ENCODE assay signal across 16 cellular contexts in genomic region chr6:15263780-15264374, GRCh38. TPM values are rescaled to one million over a fixed set of nuclear protein-coding genes. Genes with fewer than 3 reads are reported as not detected.
DNase-seq lines count a peak whose midpoint lies in the region; ATAC-seq and TF ChIP-seq lines count a peak whose summit lies in the region.
"Had no signal": no experiment of that assay in that cellular context is flagged by ENCODE, and none has a peak within 500 bp of the region (broad histone marks: within the 10 kb centered on the region; RNA-seq: fewer than 3 reads in every experiment).

No MANE protein-coding gene starts in this region.

- H3K79me2 ChIP-seq in OCI-LY3 (ENCODE audit: low read length) (peaks cover 100% of the 10 kb centered on the region), neural progenitor cell (ENCODE audit: low read depth) (peaks cover 100% of the 10 kb centered on the region)

- no peak overlapping the region for H3K4me3 ChIP-seq in CD8-positive, alpha-beta memory T cell (ENCODE audit: low read length)
- peak overlapping the region; percentile 63 for H3K4me3 ChIP-seq in OCI-LY3 (ENCODE audit: low read length)
- no peak overlapping the region for H3K4me3 ChIP-seq in neural progenitor cell
- H3K4me3 ChIP-seq: adrenal gland, lower lobe of right lung, skin epidermis, stomach had no signal

- peaks cover 59% of the 10 kb centered on the region for H3F3A ChIP-seq in neural progenitor cell (ENCODE audit: low read depth)

- peaks cover 60% of the 10 kb centered on the region for H3K4me1 ChIP-seq in CD8-positive, alpha-beta memory T cell (ENCODE audit: insufficient read depth, low read length)
- H3K4me1 ChIP-seq in OCI-LY3 (ENCODE audit: low read length) (peaks cover 76% of the 10 kb centered on the region), neural progenitor cell (peaks cover 54% of the 10 kb centered on the region)

- H3K27ac ChIP-seq in CD8-positive, alpha-beta memory T cell (ENCODE audit: low read depth, low read length) = no peak overlapping the region
- H3K27ac ChIP-seq in OCI-LY3 (ENCODE audit: low read length) (no peak overlapping the region), caudate nucleus (ENCODE audit: low read depth, low read length) (peak overlapping the region; percentile 82), neural progenitor cell (no peak overlapping the region)
- H3K27ac ChIP-seq: lower lobe of right lung, skin epidermis had no signal

- no peaks in the 10 kb centered on the region for H3K27me3 ChIP-seq in CD8-positive, alpha-beta memory T cell (ENCODE audit: insufficient read depth, low read length, poor library complexity, severe bottlenecking)
- H3K27me3 ChIP-seq in OCI-LY3 (ENCODE audit: low read depth, low read length) (no peaks in the 10 kb centered on the region), neural progenitor cell (no peaks in the 10 kb centered on the region)
- H3K27me3 ChIP-seq: adrenal gland, stomach had no signal

- POLR2A ChIA-PET in CD8-positive, alpha-beta memory T cell (lab: Charles Lee) = no interaction called here

- no peak for ATAC-seq in HG03097 (IDR thresholded peaks at IDR 0.05; ENCODE audit: low FRiP score, unreplicated experiment)
- ATAC-seq in stimulated activated effector memory CD8-positive, alpha-beta T cell treated with anti-CD3 and anti-CD28 coated beads, Interleukin-12 subunit alpha, Interleukin-12 subunit beta, amount 100 ng/mL, for 72 hours = no peak

- H2AFZ ChIP-seq in OCI-LY3 (ENCODE audit: low read depth, low read length) = no peak overlapping the region
- no peak overlapping the region for H2AFZ ChIP-seq in neural progenitor cell (replicated peaks)

- H4K20me1 ChIP-seq in OCI-LY3 (ENCODE audit: insufficient read depth, low read length) (peaks cover 74% of the 10 kb centered on the region), neural progenitor cell (ENCODE audit: low read depth) (peaks cover 98% of the 10 kb centered on the region)

- H3K9ac ChIP-seq in OCI-LY3 (ENCODE audit: low read length) (peak overlapping the region; percentile 52; the same call in 1 of the 2 replicates), neural progenitor cell (no peak overlapping the region)

- H3K4me2 ChIP-seq in OCI-LY3 (ENCODE audit: low read length) (peak overlapping the region; percentile 92), neural progenitor cell (peak overlapping the region; percentile 76)

- TF ChIP-seq CTCF in OCI-LY3 (IDR thresholded peaks at IDR 0.05; ENCODE audit: low read depth, low read length) (no peak), neural progenitor cell (IDR thresholded peaks at IDR 0.05) (no peak)

- CTCF ChIA-PET in CD8-positive, alpha-beta memory T cell (lab: Charles Lee) = interaction anchor here (0.9 to 1.5 kb wide), 2 partner anchors 44 to 179 kb away, joined by 3 read pairs; no protein-coding TSS in a partner anchor

- DNase-seq in CD8-positive, alpha-beta memory T cell = no peak
- DNase-seq in caudate nucleus (lab: John Stamatoyannopoulos, UW) = no peak
- no peak for DNase-seq in neural progenitor cell (ENCODE audit: low spot score)
- no peak for DNase-seq in activated CD8-positive, alpha-beta memory T cell treated with anti-CD3 and anti-CD28 coated beads, Interleukin-2, amount 50 U/mL, for 4 hours
- DNase-seq in hippocampal formation (lab: John Stamatoyannopoulos, UW) = no peak
- DNase-seq in stimulated activated effector memory CD8-positive, alpha-beta T cell treated with anti-CD3 and anti-CD28 coated beads, Interleukin-12 subunit alpha, Interleukin-12 subunit beta, amount 100 ng/mL, for 72 hours (ENCODE audit: low spot score in 2 of 2) = no peak
- DNase-seq: adrenal gland, COR-L47, lower lobe of right lung, NCI-H524 treated with DMSO at 0.1 percent for 48 hours, RPMI8226, stomach, T-helper 9 cell had no signal

- H3K27ac Mint-ChIP-seq in CD8-positive, alpha-beta memory T cell = peak overlapping the region in 3 of 8 donors; percentile 2 to 55 (median 48)
- H3K27ac Mint-ChIP-seq in neural progenitor cell = peak overlapping the region; percentile 89
- H3K27ac Mint-ChIP-seq in stimulated activated effector memory CD8-positive, alpha-beta T cell treated with anti-CD3 and anti-CD28 coated beads, Interleukin-12 subunit alpha, Interleukin-12 subunit beta, amount 100 ng/mL, for 72 hours = no peak overlapping the region

- H3K36me3 ChIP-seq in CD8-positive, alpha-beta memory T cell (ENCODE audit: insufficient read depth, low read length) = no peaks in the 10 kb centered on the region
- H3K36me3 ChIP-seq in OCI-LY3 (replicated peaks; ENCODE audit: low read depth, low read length) (peaks cover 2% of the 10 kb centered on the region), neural progenitor cell (no peaks in the 10 kb centered on the region)
- H3K36me3 ChIP-seq: adrenal gland, lower lobe of right lung, stomach had no signal

- no peaks in the 10 kb centered on the region for H3K27me3 Mint-ChIP-seq in CD8-positive, alpha-beta memory T cell
- no peaks in the 10 kb centered on the region for H3K27me3 Mint-ChIP-seq in neural progenitor cell (ENCODE audit: insufficient read depth, low read depth)

- no peaks in the 10 kb centered on the region for H3K9me3 ChIP-seq in CD8-positive, alpha-beta memory T cell (ENCODE audit: low read length)
- no peaks in the 10 kb centered on the region for H3K9me3 ChIP-seq in OCI-LY3 (ENCODE audit: insufficient read depth, low read length)
- no peaks in the 10 kb centered on the region for H3K9me3 ChIP-seq in neural progenitor cell (ENCODE audit: low read depth)
- H3K9me3 ChIP-seq: adrenal gland, lower lobe of right lung, stomach had no signal

- H3K36me3 Mint-ChIP-seq in CD8-positive, alpha-beta memory T cell = peaks cover 0 to 2% (median 0%) of the 10 kb centered on the region in 3 donors
- H3K36me3 Mint-ChIP-seq in neural progenitor cell = peaks cover 3% of the 10 kb centered on the region
- H3K36me3 Mint-ChIP-seq in stimulated activated effector memory CD8-positive, alpha-beta T cell treated with anti-CD3 and anti-CD28 coated beads, Interleukin-12 subunit alpha, Interleukin-12 subunit beta, amount 100 ng/mL, for 72 hours = peaks cover 47% of the 10 kb centered on the region

- peak overlapping the region in 4 of 7 donors; percentile 22 to 50 (median 34) for H3K4me3 Mint-ChIP-seq in CD8-positive, alpha-beta memory T cell
- peak overlapping the region; percentile 19 for H3K4me3 Mint-ChIP-seq in neural progenitor cell
- no peak overlapping the region for H3K4me3 Mint-ChIP-seq in stimulated activated effector memory CD8-positive, alpha-beta T cell treated with anti-CD3 and anti-CD28 coated beads, Interleukin-12 subunit alpha, Interleukin-12 subunit beta, amount 100 ng/mL, for 72 hours

- peaks cover 85 to 96% (median 92%) of the 10 kb centered on the region in 3 donors for H3K4me1 Mint-ChIP-seq in CD8-positive, alpha-beta memory T cell
- peaks cover 85% of the 10 kb centered on the region for H3K4me1 Mint-ChIP-seq in neural progenitor cell
- H3K4me1 Mint-ChIP-seq in stimulated activated effector memory CD8-positive, alpha-beta T cell treated with anti-CD3 and anti-CD28 coated beads, Interleukin-12 subunit alpha, Interleukin-12 subunit beta, amount 100 ng/mL, for 72 hours = peaks cover 87% of the 10 kb centered on the region

- H3K9me3 Mint-ChIP-seq in CD8-positive, alpha-beta memory T cell = no peaks in the 10 kb centered on the region
- H3K9me3 Mint-ChIP-seq in neural progenitor cell = no peaks in the 10 kb centered on the region
- no peaks in the 10 kb centered on the region for H3K9me3 Mint-ChIP-seq in stimulated activated effector memory CD8-positive, alpha-beta T cell treated with anti-CD3 and anti-CD28 coated beads, Interleukin-12 subunit alpha, Interleukin-12 subunit beta, amount 100 ng/mL, for 72 hours

RNA-seq across cellular contexts. Expression of gene JARID2, which starts 18.0 kb away (rescaled TPM):
- total RNA-seq in CD8-positive, alpha-beta memory T cell = 10 to 100 TPM; 25.0 to 25.5 TPM
- 12.0 TPM for polyA plus RNA-seq in CD8-positive, alpha-beta memory T cell
- total RNA-seq in neural progenitor cell (ENCODE audit: low replicate concordance) = 38.9 and 45.8 TPM in 2 replicates
